Comparison of ENCODE assay signal across 9 cellular contexts in the genomic region with DNA sequence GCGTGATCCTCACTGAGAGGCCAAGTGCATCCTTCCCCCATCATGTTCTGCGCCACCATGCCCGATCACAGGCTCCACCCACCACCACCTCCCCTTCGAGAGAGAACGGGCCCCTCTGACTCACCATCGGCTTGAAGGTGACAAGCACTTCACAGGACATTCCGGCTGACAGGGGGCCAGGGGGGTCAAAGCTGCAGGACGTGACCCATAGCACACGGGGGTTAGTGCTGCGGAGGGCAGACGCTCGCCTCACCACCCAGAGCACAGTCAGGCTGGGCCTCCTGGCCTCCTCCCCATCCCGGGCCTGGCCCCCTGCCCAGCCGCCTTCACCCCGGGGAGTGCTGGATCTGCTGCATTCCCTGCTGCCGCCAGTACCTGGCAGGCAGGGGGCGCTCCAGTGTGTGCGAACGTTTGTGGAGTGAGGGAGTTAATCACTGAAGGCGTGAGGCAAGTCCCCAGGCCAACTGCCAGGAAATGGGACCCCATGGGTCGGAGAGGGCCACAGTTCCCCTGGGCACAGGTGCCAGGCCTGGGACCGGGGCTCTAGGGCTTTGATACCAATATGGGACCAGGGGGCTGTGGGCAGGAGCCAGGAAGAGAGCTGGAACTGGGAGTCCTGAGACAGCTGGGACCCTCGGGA. TPM values are rescaled to one million over a fixed set of nuclear protein-coding genes. Genes with fewer than 3 reads are reported as not detected.
DNase-seq lines count a peak whose midpoint lies in the region; ATAC-seq and TF ChIP-seq lines count a peak whose summit lies in the region.
"Had no signal": no experiment of that assay in that cellular context is flagged by ENCODE, and none has a peak within 500 bp of the region (broad histone marks: within the 10 kb centered on the region; RNA-seq: fewer than 3 reads in every experiment).

No MANE protein-coding gene starts in this region.

- no peaks in the 10 kb centered on the region for H3K36me3 ChIP-seq in thoracic aorta

- no peak overlapping the region for H3K27ac ChIP-seq in thoracic aorta

- H3K4me3 ChIP-seq in thoracic aorta, result peak overlapping the region; percentile 29

- no peaks in the 10 kb centered on the region for H3K4me1 Mint-ChIP-seq in activated T-helper 2 cell treated with anti-CD3 and anti-CD28 coated beads, Interferon-gamma antibody, Interleukin-2, Interleukin-4, amounts not matched to agents 10 μg/mL and 5 μg/mL and 100 μg/mL, durations not matched to agents 14 hours and 24 hours and 36 hours (ENCODE audit: low read depth)

- no peaks in the 10 kb centered on the region for H3K9me3 Mint-ChIP-seq in activated T-helper 2 cell treated with anti-CD3 and anti-CD28 coated beads, Interferon-gamma antibody, Interleukin-2, Interleukin-4, amounts not matched to agents 10 μg/mL and 5 μg/mL and 100 μg/mL, durations not matched to agents 14 hours and 24 hours and 36 hours

- H3K36me3 Mint-ChIP-seq in activated T-helper 2 cell treated with anti-CD3 and anti-CD28 coated beads, Interferon-gamma antibody, Interleukin-2, Interleukin-4, amounts not matched to agents 10 μg/mL and 5 μg/mL and 100 μg/mL, durations not matched to agents 14 hours and 24 hours and 36 hours (ENCODE audit: low read depth), result no peaks in the 10 kb centered on the region

- peak; percentile 35 for TF ChIP-seq CTCF in thoracic aorta (IDR thresholded peaks at IDR 0.05)

- in situ Hi-C loops in Caki2 (cut with HindIII; ENCODE audit: low pct_unique_long_range_greater_than_20kb, low sequenced_read_pairs), result no loop called here

- intact Hi-C loops in activated T-helper 2 cell treated with anti-CD3 and anti-CD28 coated beads, Interferon-gamma antibody, Interleukin-2, Interleukin-4, amounts not matched to agents 10 μg/mL and 5 μg/mL and 100 μg/mL, durations not matched to agents 14 hours and 24 hours and 36 hours (cut with micrococcal nuclease), result loop anchor here (2.0 kb wide), 1 partner anchor 85 kb away; no protein-coding TSS in a partner anchor

- H3K27me3 Mint-ChIP-seq in activated T-helper 2 cell treated with anti-CD3 and anti-CD28 coated beads, Interferon-gamma antibody, Interleukin-2, Interleukin-4, amounts not matched to agents 10 μg/mL and 5 μg/mL and 100 μg/mL, durations not matched to agents 14 hours and 24 hours and 36 hours (ENCODE audit: low read depth), result peaks cover 4% of the 10 kb centered on the region

- no peak for ATAC-seq in thoracic aorta (ENCODE audit: insufficient number of reproducible peaks, low FRiP score, low read depth)
- no peak for ATAC-seq in GM21423 (IDR thresholded peaks at IDR 0.05; ENCODE audit: unreplicated experiment)

- no peak overlapping the region for H3K4me3 Mint-ChIP-seq in activated T-helper 2 cell treated with anti-CD3 and anti-CD28 coated beads, Interferon-gamma antibody, Interleukin-2, Interleukin-4, amounts not matched to agents 10 μg/mL and 5 μg/mL and 100 μg/mL, durations not matched to agents 14 hours and 24 hours and 36 hours (ENCODE audit: low read depth)

- no peaks in the 10 kb centered on the region for H3K9me3 ChIP-seq in thoracic aorta

- H3K27me3 ChIP-seq in thoracic aorta (replicated peaks; ENCODE audit: insufficient read depth), result peaks cover 5% of the 10 kb centered on the region

- no peak overlapping the region for H3K27ac Mint-ChIP-seq in activated T-helper 2 cell treated with anti-CD3 and anti-CD28 coated beads, Interferon-gamma antibody, Interleukin-2, Interleukin-4, amounts not matched to agents 10 μg/mL and 5 μg/mL and 100 μg/mL, durations not matched to agents 14 hours and 24 hours and 36 hours

- H3K4me1 ChIP-seq in thoracic aorta (ENCODE audit: control insufficient read depth in 1 of 2, low read depth in 2 of 2), result peaks cover 5 to 11% of the 10 kb centered on the region in 2 donors

- DNase-seq in Caki2 (ENCODE audit: low read depth) (peak; percentile 74), HuH-7 (ENCODE audit: low spot score) (peak; percentile 98), RPMI8226 (peak; percentile 91), foreskin melanocyte (peak; percentile 18), nucleus accumbens (lab: John Stamatoyannopoulos, UW) (peak in 41 of 56 donors; percentile 5 to 84 (median 37)), thoracic aorta (ENCODE audit: low spot score) (no peak)
- DNase-seq in activated T-helper 2 cell treated with anti-CD3 and anti-CD28 coated beads, Interferon-gamma antibody, Interleukin-2, Interleukin-4, amounts not matched to agents 10 μg/mL and 5 μg/mL and 100 μg/mL, durations not matched to agents 14 hours and 24 hours and 36 hours (ENCODE audit: low spot score), result peak; percentile 56

RNA-seq across cellular contexts. Expression of a gene that starts 40.9 kb away (rescaled TPM):
- not detected in 2 replicates for total RNA-seq in Caki2 (2014; rRNA removed; shearing (Covaris generic); ENCODE audit: low replicate concordance)
- 0.94 and 1.2 TPM in 2 replicates for total RNA-seq in activated T-helper 2 cell treated with anti-CD3 and anti-CD28 coated beads, Interferon-gamma antibody, Interleukin-2, Interleukin-4, amounts not matched to agents 10 μg/mL and 5 μg/mL and 100 μg/mL, durations not matched to agents 14 hours and 24 hours and 36 hours
- total RNA-seq in thoracic aorta, result not detected

RNA-seq across cellular contexts. Expression of a gene that starts 43.6 kb away (rescaled TPM):
- not detected in 2 replicates for total RNA-seq in Caki2 (2014; rRNA removed; shearing (Covaris generic); ENCODE audit: low replicate concordance)
- total RNA-seq in activated T-helper 2 cell treated with anti-CD3 and anti-CD28 coated beads, Interferon-gamma antibody, Interleukin-2, Interleukin-4, amounts not matched to agents 10 μg/mL and 5 μg/mL and 100 μg/mL, durations not matched to agents 14 hours and 24 hours and 36 hours, result not detected in 2 replicates
- not detected for total RNA-seq in thoracic aorta
- total RNA-seq: activated CD8-positive, alpha-beta memory T cell treated with anti-CD3 and anti-CD28 coated beads for 36 hours had no signal

RNA-seq across cellular contexts. Expression of a gene that starts 44.9 kb away (rescaled TPM):
- not detected in 2 replicates for total RNA-seq in Caki2 (2014; rRNA removed; shearing (Covaris generic); ENCODE audit: low replicate concordance)
- 0.18 and 0.32 TPM in 2 replicates for total RNA-seq in activated T-helper 2 cell treated with anti-CD3 and anti-CD28 coated beads, Interferon-gamma antibody, Interleukin-2, Interleukin-4, amounts not matched to agents 10 μg/mL and 5 μg/mL and 100 μg/mL, durations not matched to agents 14 hours and 24 hours and 36 hours
- not detected for total RNA-seq in thoracic aorta

RNA-seq across cellular contexts. Expression of a gene that starts 59.2 kb away (rescaled TPM):
- total RNA-seq in Caki2 (2014; rRNA removed; shearing (Covaris generic); ENCODE audit: low replicate concordance), result 0.74 TPM in 1 of 2 replicates, not detected in the other
- not detected in 2 replicates for total RNA-seq in activated T-helper 2 cell treated with anti-CD3 and anti-CD28 coated beads, Interferon-gamma antibody, Interleukin-2, Interleukin-4, amounts not matched to agents 10 μg/mL and 5 μg/mL and 100 μg/mL, durations not matched to agents 14 hours and 24 hours and 36 hours
- not detected for total RNA-seq in thoracic aorta
- total RNA-seq: activated CD8-positive, alpha-beta memory T cell treated with anti-CD3 and anti-CD28 coated beads for 36 hours had no signal
